8 cellular contexts compared by ENCODE assay signal in genomic region chr21:43645414-43645891, GRCh38. TPM values are rescaled to one million over a fixed set of nuclear protein-coding genes. Genes with fewer than 3 reads are reported as not detected.
DNase-seq lines count a peak whose midpoint lies in the region; ATAC-seq, FAIRE-seq and TF ChIP-seq lines count a peak whose summit lies in the region.

No MANE protein-coding gene starts in this region.

- intact Hi-C loops in IMR-90 (cut with micrococcal nuclease) (loop anchor here (1.0 to 2.0 kb wide), 3 partner anchors 19 to 59 kb away; no protein-coding TSS in a partner anchor), endothelial cell of umbilical vein (cut with micrococcal nuclease) (loop anchor here (1.0 to 2.0 kb wide), 2 partner anchors 33 to 59 kb away; no protein-coding TSS in a partner anchor)

- H4K20me1 ChIP-seq in IMR-90 (ENCODE audit: insufficient read depth, low read length): no peaks in the 10 kb centered on the region
- H4K20me1 ChIP-seq in endothelial cell of umbilical vein (replicated peaks; ENCODE audit: control insufficient read depth, extremely low read depth, insufficient read depth, low read length): no peaks in the 10 kb centered on the region

- no peaks in the 10 kb centered on the region for H3K27me3 ChIP-seq in IMR-90 (ENCODE audit: control insufficient read depth, insufficient read depth, low read length)
- no peaks in the 10 kb centered on the region for H3K27me3 ChIP-seq in SJCRH30
- no peaks in the 10 kb centered on the region for H3K27me3 ChIP-seq in endothelial cell of umbilical vein (ENCODE audit: control insufficient read depth in 2 of 2, insufficient read depth in 2 of 2, low read length in 2 of 2)

- H2AFZ ChIP-seq in IMR-90 (replicated peaks; ENCODE audit: low read length, poor library complexity) (no peak overlapping the region), endothelial cell of umbilical vein (ENCODE audit: low read depth, low read length) (peak overlapping the region; percentile 72)

- H3K4ac ChIP-seq in IMR-90 (ENCODE audit: low read depth, low read length): peak overlapping the region; percentile 5

- CTCF ChIA-PET in IMR-90 (lab: Yijun Ruan, JAX): interaction anchor here (0.6 to 1.8 kb wide), 11 partner anchors 10 to 895 kb away, joined by 3 to 7 read pairs (median 4); no protein-coding TSS in a partner anchor
- CTCF ChIA-PET in endothelial cell of umbilical vein (lab: Charles Lee): interaction anchor here (0.8 to 2.6 kb wide), 19 partner anchors 11 to 434 kb away, joined by 3 to 21 read pairs (median 5); no protein-coding TSS in a partner anchor

- H2BK15ac ChIP-seq in IMR-90 (ENCODE audit: low read depth, low read length): 0 out of 3 replicates have a peak overlapping the region, but pooled peaks have one; percentile 1

- POLR2A ChIA-PET in IMR-90 (lab: Charles Lee; ENCODE audit: unreplicated experiment): no interaction called here
- POLR2A ChIA-PET in endothelial cell of umbilical vein (lab: Charles Lee): no interaction called here

- TF ChIP-seq RAD21 in IMR-90 (IDR thresholded peaks at IDR 0.05; ENCODE audit: low read length): peak; percentile 88

- H3K56ac ChIP-seq in IMR-90 (ENCODE audit: extremely low read depth, insufficient read depth, low read length): no peak overlapping the region

- no peak overlapping the region; the same call in 1 of the 2 replicates for H3K14ac ChIP-seq in IMR-90 (replicated peaks; ENCODE audit: low read depth, low read length)

- no peaks in the 10 kb centered on the region for H3K79me1 ChIP-seq in IMR-90 (ENCODE audit: low read depth in 1 of 2, low read length in 2 of 2)

- WGBS in IMR-90 (ENCODE audit: extremely low coverage in 2 of 2, insufficient read length in 1 of 2), 2 experiments: no CpG with 5 or more reads among the region's 7 CpGs

- in situ Hi-C loops in G401 (cut with HindIII; ENCODE audit: low sequenced_read_pairs) (no loop called here), IMR-90 (cut with MboI; ENCODE audit: low sequenced_read_pairs) (loop anchor here (10.0 kb wide), 1 partner anchor 321 kb away; no protein-coding TSS in a partner anchor)

- BruUV-seq in IMR-90 (replicated peaks; lab: Mats Ljungman, UMichigan): no TSS peak
- no TSS peak for BruUV-seq in endothelial cell of umbilical vein (replicated peaks; lab: Mats Ljungman, UMichigan)

- H4K8ac ChIP-seq in IMR-90 (ENCODE audit: low read depth in 2 of 2, low read length in 2 of 2): 0 out of 4 replicates have a peak overlapping the region, but pooled peaks of 1 of the 2 experiments have one; percentile 23

- H2BK20ac ChIP-seq in IMR-90 (ENCODE audit: low read depth, low read length): peak overlapping the region; percentile 7

- H3K4me3 ChIP-seq in IMR-90 (ENCODE audit: insufficient read depth, low read depth, low read length) (no peak overlapping the region; the same call in 1 of the 2 replicates), SJCRH30 (no peak overlapping the region), endothelial cell of umbilical vein (replicated peaks in 1 of 3; ENCODE audit: insufficient read depth in 1 of 3, low read depth in 1 of 3, low read length in 3 of 3) (no peak overlapping the region)

- peak overlapping the region; percentile 67 for H3K4me2 ChIP-seq in IMR-90 (ENCODE audit: low read depth, low read length)
- no peak overlapping the region for H3K4me2 ChIP-seq in endothelial cell of umbilical vein (ENCODE audit: insufficient read depth, low read length)

- no peak overlapping the region for H3K23ac ChIP-seq in IMR-90 (ENCODE audit: low read depth, low read length)

- TF ChIP-seq CTCF in IMR-90 (conservative IDR thresholded peaks at IDR 0.05; ENCODE audit: low read depth, low read length): peak; percentile 88
- peak; percentile 49 to 54 for TF ChIP-seq CTCF in endothelial cell of umbilical vein (IDR thresholded peaks at IDR 0.05; ENCODE audit: extremely low read depth in 1 of 2, insufficient read depth in 1 of 2, low read depth in 1 of 2, low read length in 2 of 2)

- peak overlapping the region; percentile 30 for H2BK5ac ChIP-seq in IMR-90 (ENCODE audit: low read depth, low read length, poor library complexity, severe bottlenecking)

- no peak overlapping the region for H2AK9ac ChIP-seq in IMR-90 (replicated peaks; ENCODE audit: low read depth, low read length, poor library complexity)

- no peaks in the 10 kb centered on the region for H3K9me3 ChIP-seq in IMR-90 (ENCODE audit: control insufficient read depth, insufficient read depth, low read length)
- H3K9me3 ChIP-seq in SJCRH30 (replicated peaks): no peaks in the 10 kb centered on the region; the same call in 1 of the 2 replicates
- H3K9me3 ChIP-seq in endothelial cell of umbilical vein (replicated peaks; ENCODE audit: control insufficient read depth, insufficient read depth, low read length): no peaks in the 10 kb centered on the region

- peaks cover 7% of the 10 kb centered on the region for H3K4me1 ChIP-seq in IMR-90 (ENCODE audit: control insufficient read depth, insufficient read depth, low read length)
- H3K4me1 ChIP-seq in SJCRH30: peaks cover 16% of the 10 kb centered on the region
- H3K4me1 ChIP-seq in endothelial cell of umbilical vein (ENCODE audit: control insufficient read depth, extremely low read depth, insufficient read depth, low read length): peaks cover 14% of the 10 kb centered on the region

- DNase-seq in G401 (ENCODE audit: low spot score) (peak; percentile 41), IMR-90 (peak; percentile 82), SJCRH30 (peak; percentile 70 to 86), endothelial cell of umbilical vein (ENCODE audit: low read depth, low spot score) (peak; percentile 84), middle frontal gyrus (ENCODE audit: extremely low spot score, low spot score) (peak; percentile 17), NCI-H1930 (lab: John Stamatoyannopoulos, UW) (no peak), RKO (ENCODE audit: low spot score) (no peak)

- peak overlapping the region; percentile 10; the same call in 1 of the 2 replicates for H2AK5ac ChIP-seq in IMR-90 (ENCODE audit: low read depth, low read length)

- H3K9ac ChIP-seq in IMR-90 (ENCODE audit: low read depth, low read length) (peak overlapping the region; percentile 33; the same call in 1 of the 2 replicates), endothelial cell of umbilical vein (replicated peaks; ENCODE audit: extremely low read depth, insufficient read depth, low read length) (peak overlapping the region; percentile 17)

- 0 out of 2 replicates have a peak, but pooled peaks have one; percentile 38 for TF ChIP-seq POLR2A in IMR-90 (IDR thresholded peaks at IDR 0.05; ENCODE audit: low read depth, low read length)
- no peak for TF ChIP-seq POLR2A in endothelial cell of umbilical vein (IDR thresholded peaks at IDR 0.05; ENCODE audit: low read depth, low read length)

- H3K27ac ChIP-seq in IMR-90 (ENCODE audit: insufficient read depth, low read length) (peak overlapping the region; percentile 12; the same call in 1 of the 2 replicates), SJCRH30 (peak overlapping the region; percentile 1; the same call in 1 of the 2 replicates), endothelial cell of umbilical vein (ENCODE audit: insufficient read depth, low read depth, low read length) (peak overlapping the region; percentile 50)

- peak; percentile 86 for FAIRE-seq in endothelial cell of umbilical vein (lab: Jason Lieb, UNC)

- ATAC-seq in IMR-90 (ENCODE audit: low read depth): peak; percentile 68
- no peak for ATAC-seq in activated CD4-positive, CD25-positive, alpha-beta regulatory T cell treated with anti-CD3 and anti-CD28 coated beads, Interleukin-2, amount 50 U/mL, for 24 hours

- H3K18ac ChIP-seq in IMR-90 (ENCODE audit: low read depth, low read length): peak overlapping the region; percentile 81; the same call in 1 of the 2 replicates

- H3K36me3 ChIP-seq in IMR-90 (ENCODE audit: control insufficient read depth, insufficient read depth, low read length): no peaks in the 10 kb centered on the region
- no peaks in the 10 kb centered on the region for H3K36me3 ChIP-seq in SJCRH30
- H3K36me3 ChIP-seq in endothelial cell of umbilical vein (ENCODE audit: control insufficient read depth in 2 of 2, extremely low read depth in 1 of 2, insufficient read depth in 2 of 2, low read length in 2 of 2): no peaks in the 10 kb centered on the region

- peak overlapping the region; percentile 76 for H4K5ac ChIP-seq in IMR-90 (ENCODE audit: low read depth, low read length)

- H3K9me1 ChIP-seq in IMR-90 (ENCODE audit: insufficient read depth, low read length): no peaks in the 10 kb centered on the region
- no peaks in the 10 kb centered on the region for H3K9me1 ChIP-seq in endothelial cell of umbilical vein (replicated peaks; ENCODE audit: control insufficient read depth, extremely low read depth, insufficient read depth, low read length)

- no peaks in the 10 kb centered on the region for H3K79me2 ChIP-seq in endothelial cell of umbilical vein (ENCODE audit: control insufficient read depth, insufficient read depth, low read length)

- H4K91ac ChIP-seq in IMR-90 (ENCODE audit: insufficient read depth, low read depth, low read length): 0 out of 2 replicates have a peak overlapping the region, but pooled peaks have one; percentile 21

- H2BK120ac ChIP-seq in IMR-90 (ENCODE audit: low read depth, low read length): peak overlapping the region; percentile 34

- dilution Hi-C loops in IMR-90 (cut with HindIII; ENCODE audit: low sequenced_read_pairs, unreplicated experiment): no loop called here
- dilution Hi-C loops in endothelial cell of umbilical vein (cut with MboI; ENCODE audit: extremely low pct_ligation_motif_present, low sequenced_read_pairs): no loop called here

RNA-seq across cellular contexts. Expression of gene HSF2BP, which starts 13.8 kb away (rescaled TPM):
- 5.3 and 9.1 TPM in 2 replicates for total RNA-seq in G401 (2014; rRNA removed; shearing (Covaris generic))
- 0.83 and 0.90 TPM in 2 replicates for total RNA-seq in IMR-90 (2012; rRNA removed)
- polyA plus RNA-seq in IMR-90 (2012; rRNA removed): 0.63 and 0.87 TPM in 2 replicates
- 0.54 and 0.87 TPM in 2 replicates for polyA plus RNA-seq in IMR-90 (2012; cell fraction: cytosol; rRNA removed)
- 0.42 and 0.91 TPM in 2 replicates for polyA plus RNA-seq in IMR-90 (2012; cell fraction: nucleus; rRNA removed; ENCODE audit: low replicate concordance)
- total RNA-seq in SJCRH30 (2014; rRNA removed; shearing (Covaris generic)): 2.0 and 2.1 TPM in 2 replicates
- total RNA-seq in endothelial cell of umbilical vein: 0.55 and 0.67 TPM in 2 replicates
- 0.37 and 0.41 TPM in 2 replicates for polyA plus RNA-seq in endothelial cell of umbilical vein
- 0.41 and 0.58 TPM in 2 replicates for polyA plus RNA-seq in endothelial cell of umbilical vein (2011; cell fraction: cytosol; rRNA removed)
- polyA plus RNA-seq in endothelial cell of umbilical vein (2011; cell fraction: nucleus; rRNA removed): 0.43 and 0.61 TPM in 2 replicates
- 0.39 and 0.57 TPM in 2 replicates for polyA plus RNA-seq in endothelial cell of umbilical vein (2012)
- 0.58 and 0.70 TPM in 2 replicates for polyA minus RNA-seq in endothelial cell of umbilical vein
- polyA minus RNA-seq in endothelial cell of umbilical vein (2011; cell fraction: cytosol; rRNA and poly(A)+ RNA removed): 2.2 TPM
- 0.96 and 1.0 TPM in 2 replicates for polyA minus RNA-seq in endothelial cell of umbilical vein (2011; cell fraction: nucleus; rRNA and poly(A)+ RNA removed)

RNA-seq across cellular contexts. Expression of gene RRP1B, which starts 13.9 kb away (rescaled TPM):
- total RNA-seq in G401 (2014; rRNA removed; shearing (Covaris generic)): 34.0 and 40.5 TPM in 2 replicates
- total RNA-seq in IMR-90 (2012; rRNA removed) (16.1 and 21.4 TPM in 2 replicates), endothelial cell of umbilical vein (39.9 and 40.1 TPM in 2 replicates)
- polyA plus RNA-seq in IMR-90 (2012; rRNA removed) (11.1 and 11.7 TPM in 2 replicates), endothelial cell of umbilical vein (11.6 and 13.0 TPM in 2 replicates)
- polyA plus RNA-seq in IMR-90 (2012; cell fraction: cytosol; rRNA removed): 6.4 and 7.0 TPM in 2 replicates
- 9.0 and 10.9 TPM in 2 replicates for polyA plus RNA-seq in IMR-90 (2012; cell fraction: nucleus; rRNA removed; ENCODE audit: low replicate concordance)
- total RNA-seq in SJCRH30 (2014; rRNA removed; shearing (Covaris generic)): 80.8 and 82.8 TPM in 2 replicates
- 16.1 and 16.6 TPM in 2 replicates for polyA plus RNA-seq in endothelial cell of umbilical vein (2011; cell fraction: cytosol; rRNA removed)
- 18.7 and 22.4 TPM in 2 replicates for polyA plus RNA-seq in endothelial cell of umbilical vein (2011; cell fraction: nucleus; rRNA removed)
- 28.5 and 31.5 TPM in 2 replicates for polyA plus RNA-seq in endothelial cell of umbilical vein (2012)
- 22.3 and 22.7 TPM in 2 replicates for polyA minus RNA-seq in endothelial cell of umbilical vein
- polyA minus RNA-seq in endothelial cell of umbilical vein (2011; cell fraction: cytosol; rRNA and poly(A)+ RNA removed): 32.8 TPM
- polyA minus RNA-seq in endothelial cell of umbilical vein (2011; cell fraction: nucleus; rRNA and poly(A)+ RNA removed): 11.1 and 11.7 TPM in 2 replicates

Comparison
In these comparisons a context has a peak if more than half of its experiments do, and no peak if none do; other contexts are left out.
1. DNase-seq: peak in G401 (single experiment), IMR-90 (single experiment), SJCRH30 (2 of 2), endothelial cell of umbilical vein (single experiment) and middle frontal gyrus (single experiment); none in NCI-H1930 (0 of 2) and RKO (single experiment).
2. Peak in every context shown above with its lines, with median percentiles within 50 percentile points of each other: H3K27ac ChIP-seq.